In the genomic region with DNA sequence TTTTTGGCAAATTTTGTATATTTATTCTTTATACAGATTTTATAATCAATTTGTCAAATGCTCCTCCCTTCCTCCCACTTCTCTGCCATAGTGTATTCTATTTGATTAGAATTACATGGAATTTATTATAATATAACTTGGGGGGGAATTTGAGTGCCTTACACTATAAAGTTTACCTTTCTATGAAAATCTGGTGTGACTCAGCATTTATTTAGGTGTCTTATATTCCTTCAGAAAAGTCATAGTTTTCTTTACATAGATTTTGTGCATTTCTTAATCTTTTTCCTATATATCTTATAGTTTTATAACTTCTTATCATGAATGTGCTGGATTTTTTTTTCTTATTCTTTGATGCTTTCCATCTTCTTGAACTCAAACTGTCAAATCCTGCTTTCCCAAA, we compare ENCODE assay signal across 2 cellular contexts.
TF ChIP-seq lines count a peak whose summit lies in the region.

No MANE protein-coding gene starts in this region.

TF ChIP-seq in GM23338, 12 proteins besides CTCF, POLR2A, EP300 and RAD21 (continues in another document):
- TF ChIP-seq, protein P1, sequence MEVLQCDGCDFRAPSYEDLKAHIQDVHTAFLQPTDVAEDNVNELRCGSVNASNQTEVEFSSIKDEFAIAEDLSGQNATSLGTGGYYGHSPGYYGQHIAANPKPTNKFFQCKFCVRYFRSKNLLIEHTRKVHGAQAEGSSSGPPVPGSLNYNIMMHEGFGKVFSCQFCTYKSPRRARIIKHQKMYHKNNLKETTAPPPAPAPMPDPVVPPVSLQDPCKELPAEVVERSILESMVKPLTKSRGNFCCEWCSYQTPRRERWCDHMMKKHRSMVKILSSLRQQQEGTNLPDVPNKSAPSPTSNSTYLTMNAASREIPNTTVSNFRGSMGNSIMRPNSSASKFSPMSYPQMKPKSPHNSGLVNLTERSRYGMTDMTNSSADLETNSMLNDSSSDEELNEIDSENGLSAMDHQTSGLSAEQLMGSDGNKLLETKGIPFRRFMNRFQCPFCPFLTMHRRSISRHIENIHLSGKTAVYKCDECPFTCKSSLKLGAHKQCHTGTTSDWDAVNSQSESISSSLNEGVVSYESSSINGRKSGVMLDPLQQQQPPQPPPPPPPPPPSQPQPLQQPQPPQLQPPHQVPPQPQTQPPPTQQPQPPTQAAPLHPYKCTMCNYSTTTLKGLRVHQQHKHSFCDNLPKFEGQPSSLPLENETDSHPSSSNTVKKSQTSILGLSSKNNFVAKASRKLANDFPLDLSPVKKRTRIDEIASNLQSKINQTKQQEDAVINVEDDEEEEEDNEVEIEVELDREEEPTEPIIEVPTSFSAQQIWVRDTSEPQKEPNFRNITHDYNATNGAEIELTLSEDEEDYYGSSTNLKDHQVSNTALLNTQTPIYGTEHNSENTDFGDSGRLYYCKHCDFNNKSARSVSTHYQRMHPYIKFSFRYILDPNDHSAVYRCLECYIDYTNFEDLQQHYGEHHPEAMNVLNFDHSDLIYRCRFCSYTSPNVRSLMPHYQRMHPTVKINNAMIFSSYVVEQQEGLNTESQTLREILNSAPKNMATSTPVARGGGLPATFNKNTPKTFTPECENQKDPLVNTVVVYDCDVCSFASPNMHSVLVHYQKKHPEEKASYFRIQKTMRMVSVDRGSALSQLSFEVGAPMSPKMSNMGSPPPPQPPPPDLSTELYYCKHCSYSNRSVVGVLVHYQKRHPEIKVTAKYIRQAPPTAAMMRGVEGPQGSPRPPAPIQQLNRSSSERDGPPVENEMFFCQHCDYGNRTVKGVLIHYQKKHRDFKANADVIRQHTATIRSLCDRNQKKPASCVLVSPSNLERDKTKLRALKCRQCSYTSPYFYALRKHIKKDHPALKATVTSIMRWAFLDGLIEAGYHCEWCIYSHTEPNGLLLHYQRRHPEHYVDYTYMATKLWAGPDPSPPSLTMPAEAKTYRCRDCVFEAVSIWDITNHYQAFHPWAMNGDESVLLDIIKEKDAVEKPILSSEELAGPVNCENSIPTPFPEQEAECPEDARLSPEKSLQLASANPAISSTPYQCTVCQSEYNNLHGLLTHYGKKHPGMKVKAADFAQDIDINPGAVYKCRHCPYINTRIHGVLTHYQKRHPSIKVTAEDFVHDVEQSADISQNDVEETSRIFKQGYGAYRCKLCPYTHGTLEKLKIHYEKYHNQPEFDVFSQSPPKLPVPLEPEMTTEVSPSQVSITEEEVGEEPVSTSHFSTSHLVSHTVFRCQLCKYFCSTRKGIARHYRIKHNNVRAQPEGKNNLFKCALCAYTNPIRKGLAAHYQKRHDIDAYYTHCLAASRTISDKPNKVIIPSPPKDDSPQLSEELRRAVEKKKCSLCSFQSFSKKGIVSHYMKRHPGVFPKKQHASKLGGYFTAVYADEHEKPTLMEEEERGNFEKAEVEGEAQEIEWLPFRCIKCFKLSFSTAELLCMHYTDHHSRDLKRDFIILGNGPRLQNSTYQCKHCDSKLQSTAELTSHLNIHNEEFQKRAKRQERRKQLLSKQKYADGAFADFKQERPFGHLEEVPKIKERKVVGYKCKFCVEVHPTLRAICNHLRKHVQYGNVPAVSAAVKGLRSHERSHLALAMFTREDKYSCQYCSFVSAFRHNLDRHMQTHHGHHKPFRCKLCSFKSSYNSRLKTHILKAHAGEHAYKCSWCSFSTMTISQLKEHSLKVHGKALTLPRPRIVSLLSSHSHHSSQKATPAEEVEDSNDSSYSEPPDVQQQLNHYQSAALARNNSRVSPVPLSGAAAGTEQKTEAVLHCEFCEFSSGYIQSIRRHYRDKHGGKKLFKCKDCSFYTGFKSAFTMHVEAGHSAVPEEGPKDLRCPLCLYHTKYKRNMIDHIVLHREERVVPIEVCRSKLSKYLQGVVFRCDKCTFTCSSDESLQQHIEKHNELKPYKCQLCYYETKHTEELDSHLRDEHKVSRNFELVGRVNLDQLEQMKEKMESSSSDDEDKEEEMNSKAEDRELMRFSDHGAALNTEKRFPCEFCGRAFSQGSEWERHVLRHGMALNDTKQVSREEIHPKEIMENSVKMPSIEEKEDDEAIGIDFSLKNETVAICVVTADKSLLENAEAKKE (CRISPR knock-in tag; IDR thresholded peaks at IDR 0.05) = no peak
- TF ChIP-seq EZH2 (IDR thresholded peaks at IDR 0.05; ENCODE audit: low read depth, unreplicated experiment) (no peak), NANOG (IDR thresholded peaks at IDR 0.05; ENCODE audit: borderline replicate concordance) (no peak), ZNF331 (CRISPR knock-in tag; IDR thresholded peaks at IDR 0.05; ENCODE audit: low read depth) (no peak), CREB1 (CRISPR knock-in tag; IDR thresholded peaks at IDR 0.05; ENCODE audit: low read depth) (no peak), REST (IDR thresholded peaks at IDR 0.05; ENCODE audit: unreplicated experiment) (no peak), POLR2AphosphoS5 (IDR thresholded peaks at IDR 0.05; ENCODE audit: low read depth) (no peak), EZH2phosphoT487 (IDR thresholded peaks at IDR 0.05; ENCODE audit: unreplicated experiment) (no peak), STAT1 (IDR thresholded peaks at IDR 0.05; ENCODE audit: unreplicated experiment) (no peak), ETS1 (IDR thresholded peaks at IDR 0.05) (no peak)

TF ChIP-seq in K562, 482 proteins besides CTCF, POLR2A, EP300 and RAD21 (continues in another document):
- TF ChIP-seq NFE2 (IDR thresholded peaks at IDR 0.05; ENCODE audit: low read depth) (peak; percentile 54; the same call in 1 of the 2 replicates), ZNF75A (CRISPR knock-in tag; IDR thresholded peaks at IDR 0.05) (no peak), ZNF830 (CRISPR knock-in tag; IDR thresholded peaks at IDR 0.05) (no peak), TAF7 (tag; IDR thresholded peaks at IDR 0.05) (no peak), MAFF (IDR thresholded peaks at IDR 0.05; ENCODE audit: low read length) (peak; percentile 74), NFE2L1 (tag; IDR thresholded peaks at IDR 0.05; ENCODE audit: borderline replicate concordance, low read depth) (peak; percentile 85), ATF2 (CRISPR knock-in tag; IDR thresholded peaks at IDR 0.05) (no peak), E4F1 (CRISPR knock-in tag; IDR thresholded peaks at IDR 0.05; ENCODE audit: borderline replicate concordance) (no peak), GABPB1 (CRISPR knock-in tag; IDR thresholded peaks at IDR 0.05) (no peak), NCOA6 (IDR thresholded peaks at IDR 0.05) (no peak), TFAM (CRISPR knock-in tag; conservative IDR thresholded peaks at IDR 0.05) (no peak), MAFK (IDR thresholded peaks at IDR 0.05; ENCODE audit: low read length) (peak; percentile 75; the same call in 1 of the 2 replicates), ZNF316 (IDR thresholded peaks at IDR 0.05) (peak; percentile 89), ZBTB17 (CRISPR knock-in tag; IDR thresholded peaks at IDR 0.05) (no peak), GABPB2 (CRISPR knock-in tag; conservative IDR thresholded peaks at IDR 0.05) (no peak), SMAD4 (CRISPR knock-in tag; conservative IDR thresholded peaks at IDR 0.05) (no peak), C11orf30 (IDR thresholded peaks at IDR 0.05; ENCODE audit: low read depth) (peak; percentile 76; the same call in 1 of the 2 replicates), MAFG (tag; conservative IDR thresholded peaks at IDR 0.05) (peak; percentile 90)
- TF ChIP-seq, protein P2, sequence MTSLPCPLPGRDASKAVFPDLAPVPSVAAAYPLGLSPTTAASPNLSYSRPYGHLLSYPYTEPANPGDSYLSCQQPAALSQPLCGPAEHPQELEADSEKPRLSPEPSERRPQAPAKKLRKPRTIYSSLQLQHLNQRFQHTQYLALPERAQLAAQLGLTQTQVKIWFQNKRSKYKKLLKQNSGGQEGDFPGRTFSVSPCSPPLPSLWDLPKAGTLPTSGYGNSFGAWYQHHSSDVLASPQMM (CRISPR knock-in tag; IDR thresholded peaks at IDR 0.05) = no peak
- TF ChIP-seq, protein P3, sequence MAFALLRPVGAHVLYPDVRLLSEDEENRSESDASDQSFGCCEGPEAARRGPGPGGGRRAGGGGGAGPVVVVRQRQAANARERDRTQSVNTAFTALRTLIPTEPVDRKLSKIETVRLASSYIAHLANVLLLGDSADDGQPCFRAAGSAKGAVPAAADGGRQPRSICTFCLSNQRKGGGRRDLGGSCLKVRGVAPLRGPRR (CRISPR knock-in tag; IDR thresholded peaks at IDR 0.05) = no peak
- TF ChIP-seq, protein P4, sequence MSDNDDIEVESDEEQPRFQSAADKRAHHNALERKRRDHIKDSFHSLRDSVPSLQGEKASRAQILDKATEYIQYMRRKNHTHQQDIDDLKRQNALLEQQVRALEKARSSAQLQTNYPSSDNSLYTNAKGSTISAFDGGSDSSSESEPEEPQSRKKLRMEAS (CRISPR knock-in tag; IDR thresholded peaks at IDR 0.05) = no peak
- TF ChIP-seq, protein P5, sequence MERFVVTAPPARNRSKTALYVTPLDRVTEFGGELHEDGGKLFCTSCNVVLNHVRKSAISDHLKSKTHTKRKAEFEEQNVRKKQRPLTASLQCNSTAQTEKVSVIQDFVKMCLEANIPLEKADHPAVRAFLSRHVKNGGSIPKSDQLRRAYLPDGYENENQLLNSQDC (CRISPR knock-in tag; IDR thresholded peaks at IDR 0.05) = no peak
- TF ChIP-seq, protein P6, sequence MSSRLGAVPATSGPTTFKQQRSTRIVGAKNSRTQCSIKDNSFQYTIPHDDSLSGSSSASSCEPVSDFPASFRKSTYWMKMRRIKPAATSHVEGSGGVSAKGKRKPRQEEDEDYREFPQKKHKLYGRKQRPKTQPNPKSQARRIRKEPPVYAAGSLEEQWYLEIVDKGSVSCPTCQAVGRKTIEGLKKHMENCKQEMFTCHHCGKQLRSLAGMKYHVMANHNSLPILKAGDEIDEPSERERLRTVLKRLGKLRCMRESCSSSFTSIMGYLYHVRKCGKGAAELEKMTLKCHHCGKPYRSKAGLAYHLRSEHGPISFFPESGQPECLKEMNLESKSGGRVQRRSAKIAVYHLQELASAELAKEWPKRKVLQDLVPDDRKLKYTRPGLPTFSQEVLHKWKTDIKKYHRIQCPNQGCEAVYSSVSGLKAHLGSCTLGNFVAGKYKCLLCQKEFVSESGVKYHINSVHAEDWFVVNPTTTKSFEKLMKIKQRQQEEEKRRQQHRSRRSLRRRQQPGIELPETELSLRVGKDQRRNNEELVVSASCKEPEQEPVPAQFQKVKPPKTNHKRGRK (tag; IDR thresholded peaks at IDR 0.05) = 0 out of 2 replicates have a peak, but pooled peaks have one; percentile 21
- TF ChIP-seq, protein P7, sequence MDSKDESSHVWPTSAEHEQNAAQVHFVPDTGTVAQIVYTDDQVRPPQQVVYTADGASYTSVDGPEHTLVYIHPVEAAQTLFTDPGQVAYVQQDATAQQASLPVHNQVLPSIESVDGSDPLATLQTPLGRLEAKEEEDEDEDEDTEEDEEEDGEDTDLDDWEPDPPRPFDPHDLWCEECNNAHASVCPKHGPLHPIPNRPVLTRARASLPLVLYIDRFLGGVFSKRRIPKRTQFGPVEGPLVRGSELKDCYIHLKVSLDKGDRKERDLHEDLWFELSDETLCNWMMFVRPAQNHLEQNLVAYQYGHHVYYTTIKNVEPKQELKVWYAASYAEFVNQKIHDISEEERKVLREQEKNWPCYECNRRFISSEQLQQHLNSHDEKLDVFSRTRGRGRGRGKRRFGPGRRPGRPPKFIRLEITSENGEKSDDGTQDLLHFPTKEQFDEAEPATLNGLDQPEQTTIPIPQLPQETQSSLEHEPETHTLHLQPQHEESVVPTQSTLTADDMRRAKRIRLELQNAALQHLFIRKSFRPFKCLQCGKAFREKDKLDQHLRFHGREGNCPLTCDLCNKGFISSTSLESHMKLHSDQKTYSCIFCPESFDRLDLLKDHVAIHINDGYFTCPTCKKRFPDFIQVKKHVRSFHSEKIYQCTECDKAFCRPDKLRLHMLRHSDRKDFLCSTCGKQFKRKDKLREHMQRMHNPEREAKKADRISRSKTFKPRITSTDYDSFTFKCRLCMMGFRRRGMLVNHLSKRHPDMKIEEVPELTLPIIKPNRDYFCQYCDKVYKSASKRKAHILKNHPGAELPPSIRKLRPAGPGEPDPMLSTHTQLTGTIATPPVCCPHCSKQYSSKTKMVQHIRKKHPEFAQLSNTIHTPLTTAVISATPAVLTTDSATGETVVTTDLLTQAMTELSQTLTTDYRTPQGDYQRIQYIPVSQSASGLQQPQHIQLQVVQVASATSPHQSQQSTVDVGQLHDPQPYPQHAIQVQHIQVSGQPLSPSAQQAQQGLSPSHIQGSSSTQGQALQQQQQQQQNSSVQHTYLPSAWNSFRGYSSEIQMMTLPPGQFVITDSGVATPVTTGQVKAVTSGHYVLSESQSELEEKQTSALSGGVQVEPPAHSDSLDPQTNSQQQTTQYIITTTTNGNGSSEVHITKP (IDR thresholded peaks at IDR 0.05; ENCODE audit: partially characterized antibody) = no peak
